In genomic region chr1:77834771-77835334, GRCh38 we compare ENCODE assay signal across 11 cellular contexts. TPM values are rescaled to one million over a fixed set of nuclear protein-coding genes. Genes with fewer than 3 reads are reported as not detected.
DNase-seq lines count a peak whose midpoint lies in the region; ATAC-seq, FAIRE-seq and TF ChIP-seq lines count a peak whose summit lies in the region.
"Had no signal": no experiment of that assay in that cellular context is flagged by ENCODE, and none has a peak within 500 bp of the region (broad histone marks: within the 10 kb centered on the region; RNA-seq: fewer than 3 reads in every experiment).

No MANE protein-coding gene starts in this region.

- TF ChIP-seq POLR2A in body of pancreas (IDR thresholded peaks at IDR 0.05): no peak

- peaks cover 36% of the 10 kb centered on the region for H3K4me1 ChIP-seq in body of pancreas

- no peaks in the 10 kb centered on the region for H3K9me3 ChIP-seq in body of pancreas

- H3K36me3 ChIP-seq in body of pancreas (replicated peaks in 1 of 2; ENCODE audit: insufficient read depth in 1 of 2, low read depth in 2 of 2): no peaks in the 10 kb centered on the region
- H3K36me3 ChIP-seq: neural progenitor cell had no signal

- ATAC-seq in body of pancreas (peak; percentile 63), GM21360 (IDR thresholded peaks at IDR 0.05; ENCODE audit: unreplicated experiment) (no peak), HG02798 (IDR thresholded peaks at IDR 0.05; ENCODE audit: poor library complexity, unreplicated experiment) (no peak)
- ATAC-seq: activated CD8-positive, alpha-beta T cell treated with anti-CD3 and anti-CD28 coated beads, Interleukin-2, amount 10 ng/mL, durations not matched to agents 7 days and 5 days had no signal

- no peaks in the 10 kb centered on the region for H3K27me3 ChIP-seq in body of pancreas
- H3K27me3 ChIP-seq: neural progenitor cell had no signal

- WGBS in body of pancreas, 2 donors: 16 to 17% methylated on average over 2 of the region's 2 CpGs

- peak; percentile 55 for DNase-seq in LHCN-M2 (ENCODE audit: low read depth)
- DNase-seq in body of pancreas: peak in 3 of 4 donors; percentile 25 to 61 (median 45)
- peak; percentile 66 for DNase-seq in superior temporal gyrus (ENCODE audit: extremely low spot score)
- no peak for DNase-seq in stimulated activated CD4-positive, alpha-beta T cell treated with anti-CD3 and anti-CD28 coated beads, Interleukin-12 subunit alpha, Interleukin-12 subunit beta, amount 100 ng/mL, for 4 hours
- DNase-seq in NCI-H2227 (lab: John Stamatoyannopoulos, UW; ENCODE audit: unreplicated experiment): no peak
- DNase-seq: activated CD8-positive, alpha-beta T cell treated with anti-CD3 and anti-CD28 coated beads, Interleukin-2, amount 10 ng/mL, durations not matched to agents 7 days and 5 days; effector CD4-positive, alpha-beta T cell had no signal

- peak; percentile 97 for FAIRE-seq in islet of Langerhans (lab: Jason Lieb, UNC)

- TF ChIP-seq CTCF in body of pancreas (IDR thresholded peaks at IDR 0.05): no peak

- intact Hi-C loops in body of pancreas (cut with DNase I): no loop called here

- H3K27ac ChIP-seq in body of pancreas: peak overlapping the region in 3 of 4 donors; percentile 17 to 65 (median 39)
- H3K27ac ChIP-seq: neural progenitor cell had no signal

- no peak overlapping the region for H3K4me3 ChIP-seq in body of pancreas
- H3K4me3 ChIP-seq: neural progenitor cell had no signal

RNA-seq across cellular contexts. Expression of gene NEXN, which starts 53.6 kb away (rescaled TPM):
- total RNA-seq in LHCN-M2 (2014; rRNA removed): 17.1 and 29.7 TPM in 2 replicates
- 60.8 TPM for polyA plus RNA-seq in LHCN-M2 (2012)
- total RNA-seq in body of pancreas: 10 to 100 TPM in 1 of 2 donors, 1 to 10 TPM in 1; 7.5 to 13.2 TPM

RNA-seq across cellular contexts. Expression of gene MIGA1, which starts 55.4 kb away (rescaled TPM):
- total RNA-seq in LHCN-M2 (2014; rRNA removed) (11.9 and 14.7 TPM in 2 replicates), body of pancreas (10 to 100 TPM in 1 of 2 donors, 1 to 10 TPM in 1; 6.6 to 10.4 TPM)
- polyA plus RNA-seq in LHCN-M2 (2012): 3.0 TPM

Comparison
In these comparisons a context has a peak if more than half of its experiments do, and no peak if none do; other contexts are left out.
1. DNase-seq: peak in LHCN-M2 (single experiment), body of pancreas (3 of 4) and superior temporal gyrus (single experiment); none in stimulated activated CD4-positive, alpha-beta T cell treated with anti-CD3 and anti-CD28 coated beads, Interleukin-12 subunit alpha, Interleukin-12 subunit beta, amount 100 ng/mL, for 4 hours (single experiment) and NCI-H2227 (single experiment).